ENCODE assay signal across 11 cellular contexts in genomic region chr13:99258946-99259345, GRCh38. TPM values are rescaled to one million over a fixed set of nuclear protein-coding genes. Genes with fewer than 3 reads are reported as not detected.
DNase-seq lines count a peak whose midpoint lies in the region; ATAC-seq, FAIRE-seq and TF ChIP-seq lines count a peak whose summit lies in the region.
"Had no signal": no experiment of that assay in that cellular context is flagged by ENCODE, and none has a peak within 500 bp of the region (broad histone marks: within the 10 kb centered on the region; RNA-seq: fewer than 3 reads in every experiment).

No MANE protein-coding gene starts in this region.

- no peak for TF ChIP-seq POLR2A in H54 (IDR thresholded peaks at IDR 0.05; ENCODE audit: low read depth, low read length)

- no peaks in the 10 kb centered on the region for H3K9me3 Mint-ChIP-seq in T-cell

- H3K4me3 Mint-ChIP-seq in T-cell, result peak overlapping the region; percentile 89 to 93 (median 90)

- H3K27me3 Mint-ChIP-seq in T-cell, result no peaks in the 10 kb centered on the region

- peaks cover 66 to 84% (median 74%) of the 10 kb centered on the region in 3 donors for H3K4me1 Mint-ChIP-seq in T-cell

- peak; percentile 25 for DNase-seq in stimulated activated CD4-positive, alpha-beta T cell treated with anti-CD3 and anti-CD28 coated beads, Interleukin-4, amount 100 ng/mL, for 24 hours
- DNase-seq in stimulated activated CD4-positive, alpha-beta T cell treated with anti-CD3 and anti-CD28 coated beads, Interleukin-12 subunit alpha, Interleukin-12 subunit beta, amount 100 ng/mL, for 4 hours, result no peak
- DNase-seq in T-cell (peak in 13 of 34 experiments; percentile 14 to 45 (median 26)), H54 (ENCODE audit: insufficient read length, low spot score) (no peak), HTR-8/SVneo (ENCODE audit: insufficient read length, low spot score) (no peak), RWPE1 (ENCODE audit: low spot score) (no peak), NCI-H1092 (lab: John Stamatoyannopoulos, UW) (no peak)
- DNase-seq: kidney glomerular epithelial cell had no signal

- H3K27ac ChIP-seq in RWPE1, result no peak overlapping the region
- H3K27ac ChIP-seq: C4-2B, SJSA1 had no signal

- ATAC-seq in HG03066 (IDR thresholded peaks at IDR 0.05; ENCODE audit: low read depth, unreplicated experiment) (peak; percentile 63), T-cell (replicated peaks in 1 of 4) (peak; percentile 53 to 62 (median 57))

- FAIRE-seq in H54 (lab: Jason Lieb, UNC) (no peak), HTR-8/SVneo (lab: Jason Lieb, UNC) (no peak)

- peaks cover 25% of the 10 kb centered on the region for H3K36me3 Mint-ChIP-seq in T-cell

- POLR2A ChIA-PET in T-cell (lab: Charles Lee) (interaction anchor here (0.7 to 4.1 kb wide), 11 partner anchors 11 to 58 kb away, joined by 3 to 41 read pairs (median 4); partner anchors contain the start of gene UBAC2 (in 2 of the 2)), RWPE1 (lab: Yijun Ruan, JAX; ENCODE audit: low non-redundant PET) (no interaction called here)

- peak overlapping the region; percentile 92 to 93 for H3K27ac Mint-ChIP-seq in T-cell

- CTCF ChIA-PET in T-cell (lab: Charles Lee) (interaction anchor here (0.7 to 5.0 kb wide), 18 partner anchors 10 to 390 kb away, joined by 3 to 107 read pairs (median 5); partner anchors contain the start of gene UBAC2 (in 1 of the 2)), RWPE1 (lab: Yijun Ruan, JAX) (no interaction called here)

- no peak for TF ChIP-seq CTCF in RWPE1 (conservative IDR thresholded peaks at IDR 0.05; ENCODE audit: low read depth)

RNA-seq across cellular contexts. Expression of gene GPR18, which starts 0.8 kb away (rescaled TPM):
- 10 to 100 TPM; 15.2 to 26.7 (median 16.7) TPM for total RNA-seq in T-cell
- total RNA-seq: SJSA1 had no signal

RNA-seq across cellular contexts. Expression of gene GPR183, which starts 48.3 kb away (rescaled TPM):
- 100 to 1,000 TPM in 3 of 5 donors, 10 to 100 TPM in 2; 69.9 to 152 (median 100) TPM for total RNA-seq in T-cell

RNA-seq across cellular contexts. Expression of gene UBAC2, which starts 58.3 kb away (rescaled TPM):
- total RNA-seq in T-cell, result 10 to 100 TPM; 83.3 to 99.3 (median 84.9) TPM
